In the genomic region with DNA sequence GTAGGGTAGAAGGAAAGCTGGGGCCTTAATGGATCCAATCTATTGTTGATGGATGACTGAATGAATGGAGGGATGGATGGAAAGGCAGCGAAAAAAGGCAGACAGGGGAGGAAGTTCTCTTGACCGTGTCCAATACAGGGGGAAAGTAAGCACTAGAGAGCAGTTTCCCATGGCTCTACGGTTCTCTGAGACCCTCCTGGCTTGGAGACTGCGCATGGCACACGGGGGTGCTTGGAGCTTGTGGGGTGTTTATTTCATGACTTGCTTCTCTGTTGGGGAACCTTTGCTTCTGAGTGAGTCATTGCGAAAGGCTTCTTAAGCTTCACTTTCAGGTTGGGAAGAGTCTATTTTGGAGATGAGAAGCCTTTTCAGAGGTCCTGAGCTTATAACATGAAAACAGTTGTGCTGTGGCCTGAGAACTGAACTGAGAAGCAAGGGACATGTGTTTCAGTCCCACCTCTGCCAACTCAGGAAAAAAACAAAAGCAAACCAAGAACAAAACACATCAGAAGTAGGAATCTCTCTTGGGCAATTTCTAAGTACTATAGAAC, we compare ENCODE assay signal across 12 cellular contexts. TPM values are rescaled to one million over a fixed set of nuclear protein-coding genes. Genes with fewer than 3 reads are reported as not detected.
DNase-seq lines count a peak whose midpoint lies in the region; ATAC-seq, FAIRE-seq and TF ChIP-seq lines count a peak whose summit lies in the region.
"Had no signal": no experiment of that assay in that cellular context is flagged by ENCODE, and none has a peak within 500 bp of the region (broad histone marks: within the 10 kb centered on the region; RNA-seq: fewer than 3 reads in every experiment).

No MANE protein-coding gene starts in this region.

- peaks cover 95% of the 10 kb centered on the region for H3K4me1 Mint-ChIP-seq in activated T-cell treated with anti-CD3 and anti-CD28 coated beads, Interleukin-2, amount 50 U/mL, for 72 hours (ENCODE audit: low read depth)
- peaks cover 30% of the 10 kb centered on the region for H3K4me1 Mint-ChIP-seq in Calu3 (ENCODE audit: low read depth, unreplicated experiment)

- peak overlapping the region; percentile 33 for H3K27ac Mint-ChIP-seq in activated T-cell treated with anti-CD3 and anti-CD28 coated beads, Interleukin-2, amount 50 U/mL, for 72 hours
- no peak overlapping the region for H3K27ac Mint-ChIP-seq in Calu3 (ENCODE audit: unreplicated experiment)

- DNase-seq in GM12891 (ENCODE audit: insufficient read length, low spot score) (no peak), MG63 (no peak), Calu3 (no peak), hippocampal formation (lab: John Stamatoyannopoulos, UW) (no peak), HEK293T (ENCODE audit: extremely low spot score) (no peak)
- DNase-seq in activated T-cell treated with anti-CD3 and anti-CD28 coated beads, Interleukin-2, amount 50 U/mL, for 72 hours, result peak in 1 of 2 donors; percentile 56
- DNase-seq: dorsolateral prefrontal cortex had no signal

- peak; percentile 43 for ATAC-seq in GM19351 (IDR thresholded peaks at IDR 0.05; ENCODE audit: unreplicated experiment)
- peak; percentile 25 for ATAC-seq in HG02981 (IDR thresholded peaks at IDR 0.05; ENCODE audit: unreplicated experiment)
- ATAC-seq in activated T-cell treated with anti-CD3 and anti-CD28 coated beads, Interleukin-2, amount 50 U/mL, for 72 hours (replicated peaks in 1 of 2), result peak; percentile 6 to 12

- peaks cover 8 to 9% of the 10 kb centered on the region in 2 donors for H3K36me3 Mint-ChIP-seq in activated T-cell treated with anti-CD3 and anti-CD28 coated beads, Interleukin-2, amount 50 U/mL, for 72 hours (ENCODE audit: insufficient read depth in 2 of 2)
- no peaks in the 10 kb centered on the region for H3K36me3 Mint-ChIP-seq in Calu3 (ENCODE audit: insufficient read depth, unreplicated experiment)

- H3K36me3 ChIP-seq in MG63, result no peaks in the 10 kb centered on the region
- H3K36me3 ChIP-seq: HAP-1 had no signal

- H3K9me3 ChIP-seq in MG63, result no peaks in the 10 kb centered on the region
- H3K9me3 ChIP-seq: HAP-1 had no signal

- intact Hi-C loops in Calu3 (cut with micrococcal nuclease; ENCODE audit: unreplicated experiment), result loop anchor here (5.0 kb wide), 1 partner anchor 83 kb away; no protein-coding TSS in a partner anchor

- H3K27me3 ChIP-seq in MG63, result no peaks in the 10 kb centered on the region
- H3K27me3 ChIP-seq: dorsolateral prefrontal cortex had no signal

- H3K9me3 Mint-ChIP-seq in activated T-cell treated with anti-CD3 and anti-CD28 coated beads, Interleukin-2, amount 50 U/mL, for 72 hours, result no peaks in the 10 kb centered on the region
- peaks cover 2% of the 10 kb centered on the region for H3K9me3 Mint-ChIP-seq in Calu3 (ENCODE audit: low read depth, unreplicated experiment)

- no peak for TF ChIP-seq CTCF in Calu3 (IDR thresholded peaks at IDR 0.05; ENCODE audit: unreplicated experiment)

- no peaks in the 10 kb centered on the region for H3K27me3 Mint-ChIP-seq in activated T-cell treated with anti-CD3 and anti-CD28 coated beads, Interleukin-2, amount 50 U/mL, for 72 hours (ENCODE audit: low read depth)
- peaks cover 7% of the 10 kb centered on the region for H3K27me3 Mint-ChIP-seq in Calu3 (ENCODE audit: unreplicated experiment)

- peak; percentile 64 for FAIRE-seq in GM12891 (lab: Jason Lieb, UNC)
- FAIRE-seq: D721Med had no signal

- TF ChIP-seq POLR2A in GM12891 (IDR thresholded peaks at IDR 0.05; ENCODE audit: low read depth, low read length), result no peak

- BruUV-seq in Calu3 (replicated peaks; lab: Mats Ljungman, UMichigan), result no TSS peak

- H3K4me3 Mint-ChIP-seq in activated T-cell treated with anti-CD3 and anti-CD28 coated beads, Interleukin-2, amount 50 U/mL, for 72 hours, result peak overlapping the region; percentile 42 to 44
- no peak overlapping the region for H3K4me3 Mint-ChIP-seq in Calu3 (ENCODE audit: low read depth, unreplicated experiment)

- CTCF ChIA-PET in Calu3 (lab: Charles Lee), result interaction anchor here (0.6 kb wide), 1 partner anchor 374 kb away, joined by 3 read pairs; no protein-coding TSS in a partner anchor
- CTCF ChIA-PET in HEK293T (lab: Yijun Ruan, JAX), result no interaction called here

- no peak overlapping the region for H3K4me3 ChIP-seq in MG63
- H3K4me3 ChIP-seq: dorsolateral prefrontal cortex, HAP-1 had no signal

- POLR2A ChIA-PET in HEK293T (lab: Yijun Ruan, JAX), result no interaction called here

TF ChIP-seq in GM12891, 5 proteins besides CTCF, POLR2A, EP300 and RAD21:
- TF ChIP-seq PAX5 (IDR thresholded peaks at IDR 0.05; ENCODE audit: insufficient read depth, low read length, severe bottlenecking) (no peak), POLR2AphosphoS5 (IDR thresholded peaks at IDR 0.05; ENCODE audit: low read depth, low read length) (no peak), POU2F2 (IDR thresholded peaks at IDR 0.05; ENCODE audit: low read depth, low read length) (peak; percentile 61), TAF1 (IDR thresholded peaks at IDR 0.05; ENCODE audit: low read depth, low read length) (no peak), SPI1 (IDR thresholded peaks at IDR 0.05; ENCODE audit: low read depth, low read length) (no peak)

TF ChIP-seq in HEK293T, 16 proteins besides CTCF, POLR2A, EP300 and RAD21:
- TF ChIP-seq CTBP1 (IDR thresholded peaks at IDR 0.05; ENCODE audit: borderline replicate concordance) (no peak), LEF1 (IDR thresholded peaks at IDR 0.05; ENCODE audit: borderline replicate concordance) (no peak), BHLHE40 (IDR thresholded peaks at IDR 0.05; ENCODE audit: borderline replicate concordance) (no peak), ARNT (IDR thresholded peaks at IDR 0.05) (no peak), FOXK2 (IDR thresholded peaks at IDR 0.05) (no peak), NFRKB (IDR thresholded peaks at IDR 0.05) (no peak), ELF4 (IDR thresholded peaks at IDR 0.05) (no peak), SP1 (IDR thresholded peaks at IDR 0.05) (no peak), PKNOX1 (IDR thresholded peaks at IDR 0.05) (no peak), HDGF (IDR thresholded peaks at IDR 0.05; ENCODE audit: borderline replicate concordance) (no peak), FOXM1 (IDR thresholded peaks at IDR 0.05; ENCODE audit: borderline replicate concordance) (no peak), TARDBP (IDR thresholded peaks at IDR 0.05) (no peak), FOXA1 (IDR thresholded peaks at IDR 0.05) (no peak)

RNA-seq across cellular contexts. Expression of gene TEX48, which starts 12.8 kb away (rescaled TPM):
- not detected for polyA plus RNA-seq in GM12891 (2012; ENCODE audit: low read depth, missing spikeins)
- 1 to 10 TPM; 1.4 to 1.7 TPM for total RNA-seq in activated T-cell treated with anti-CD3 and anti-CD28 coated beads, Interleukin-2, amount 50 U/mL, for 72 hours
- not detected in 2 replicates for total RNA-seq in MG63 (2014; rRNA removed; shearing (Covaris generic); ENCODE audit: low replicate concordance)
- not detected in 2 replicates for total RNA-seq in Calu3 (2022)
- total RNA-seq: dorsolateral prefrontal cortex, ureter had no signal

RNA-seq across cellular contexts. Expression of gene TEX53, which starts 37.2 kb away (rescaled TPM):
- polyA plus RNA-seq in GM12891 (2012; ENCODE audit: low read depth, missing spikeins), result not detected
- not detected for total RNA-seq in activated T-cell treated with anti-CD3 and anti-CD28 coated beads, Interleukin-2, amount 50 U/mL, for 72 hours
- total RNA-seq in MG63 (2014; rRNA removed; shearing (Covaris generic); ENCODE audit: low replicate concordance), result not detected in 2 replicates
- not detected in 2 replicates for total RNA-seq in Calu3 (2022)
- total RNA-seq: dorsolateral prefrontal cortex, ureter had no signal
